ENCODE assay signal across 10 cellular contexts in the genomic region with DNA sequence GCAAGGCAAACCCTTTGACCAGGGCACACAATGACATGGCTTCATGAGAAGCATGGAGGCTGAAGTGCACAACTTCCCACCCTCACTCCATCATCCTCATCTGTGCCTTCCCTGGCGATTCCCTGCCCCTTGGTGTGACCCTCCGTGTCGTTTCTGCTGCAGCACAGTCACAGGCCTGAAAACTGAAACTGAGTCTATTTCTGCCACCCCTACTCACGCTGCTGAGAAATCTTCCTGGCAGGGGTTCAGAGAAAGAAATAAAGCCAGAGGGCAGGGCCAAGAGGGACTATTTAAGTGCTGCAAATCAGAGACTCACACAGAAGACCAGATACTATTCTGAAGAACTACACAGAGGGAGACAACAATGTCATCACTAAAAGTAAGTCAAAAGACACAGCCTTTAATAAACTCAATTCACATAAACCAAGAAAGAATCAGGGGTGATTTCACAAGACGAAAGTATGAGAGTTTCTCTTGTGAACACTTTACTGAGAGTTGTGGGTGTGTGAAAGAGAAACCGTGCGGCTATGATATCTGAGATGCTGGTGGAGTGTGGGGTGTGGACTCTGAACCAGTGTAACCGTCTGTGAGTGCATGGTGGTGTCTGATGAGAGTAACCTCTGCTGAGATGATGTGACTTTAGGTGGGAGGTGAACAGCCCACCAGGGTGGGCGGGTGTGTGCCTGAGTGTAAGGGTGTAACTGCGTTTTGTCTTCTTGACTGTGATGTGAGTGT. TPM values are rescaled to one million over a fixed set of nuclear protein-coding genes. Genes with fewer than 3 reads are reported as not detected.
DNase-seq lines count a peak whose midpoint lies in the region; ATAC-seq, FAIRE-seq and TF ChIP-seq lines count a peak whose summit lies in the region.
"Had no signal": no experiment of that assay in that cellular context is flagged by ENCODE, and none has a peak within 500 bp of the region (broad histone marks: within the 10 kb centered on the region; RNA-seq: fewer than 3 reads in every experiment).

No MANE protein-coding gene starts in this region.

- peak overlapping the region; percentile 98 for H3K27ac Mint-ChIP-seq in activated naive CD4-positive, alpha-beta T cell treated with anti-CD3 and anti-CD28 coated beads, Interleukin-2, amount 50 U/mL, for 24 hours
- H3K27ac Mint-ChIP-seq in endothelial cell (ENCODE audit: unreplicated experiment): no peak overlapping the region

- no peak for TF ChIP-seq POLR2A in ovary (IDR thresholded peaks at IDR 0.05)

- DNase-seq in GM19239 (ENCODE audit: insufficient read length, low spot score): peak; percentile 18
- peak; percentile 22 for DNase-seq in stimulated activated CD8-positive, alpha-beta memory T cell treated with anti-CD3 and anti-CD28 coated beads, Interleukin-12 subunit alpha, Interleukin-12 subunit beta, amount 100 ng/mL, for 24 hours (ENCODE audit: extremely low read depth)
- no peak for DNase-seq in mesenteric fat pad (ENCODE audit: low spot score)
- DNase-seq in ovary: no peak
- DNase-seq in endothelial cell (ENCODE audit: low spot score): no peak
- no peak for DNase-seq in DMS153 (lab: John Stamatoyannopoulos, UW)

- H3K9me3 Mint-ChIP-seq in activated naive CD4-positive, alpha-beta T cell treated with anti-CD3 and anti-CD28 coated beads, Interleukin-2, amount 50 U/mL, for 24 hours: no peaks in the 10 kb centered on the region
- H3K9me3 Mint-ChIP-seq in endothelial cell (ENCODE audit: unreplicated experiment): no peaks in the 10 kb centered on the region

- H3K4me3 Mint-ChIP-seq in activated naive CD4-positive, alpha-beta T cell treated with anti-CD3 and anti-CD28 coated beads, Interleukin-2, amount 50 U/mL, for 24 hours: peak overlapping the region; percentile 84
- H3K4me3 Mint-ChIP-seq in endothelial cell (ENCODE audit: unreplicated experiment): no peak overlapping the region

- intact Hi-C loops in ovary (cut with DNase I): loop anchor here in 1 of 4 donors (5.0 kb wide), 1 partner anchor 268 kb away; no protein-coding TSS in a partner anchor

- no peaks in the 10 kb centered on the region for H3K9me3 ChIP-seq in ovary

- 36 to 40% (median 38%) methylated on average over 10 of the region's 10 CpGs for WGBS in ovary, 3 donors

- no peaks in the 10 kb centered on the region for H3K36me3 ChIP-seq in ovary

- no peak for TF ChIP-seq EP300 in ovary (IDR thresholded peaks at IDR 0.05)

- no peaks in the 10 kb centered on the region for H3K27me3 ChIP-seq in ovary

- peaks cover 56% of the 10 kb centered on the region for H3K4me1 Mint-ChIP-seq in activated naive CD4-positive, alpha-beta T cell treated with anti-CD3 and anti-CD28 coated beads, Interleukin-2, amount 50 U/mL, for 24 hours
- peaks cover 6% of the 10 kb centered on the region for H3K4me1 Mint-ChIP-seq in endothelial cell (ENCODE audit: unreplicated experiment)
- H3K4me1 Mint-ChIP-seq: brain had no signal

- no peaks in the 10 kb centered on the region for H3K4me1 ChIP-seq in ovary (ENCODE audit: insufficient read depth)

- no peak overlapping the region for H3K27ac ChIP-seq in ovary

- ATAC-seq in HG03175 (IDR thresholded peaks at IDR 0.05; ENCODE audit: unreplicated experiment): peak; percentile 59

- H3K27me3 Mint-ChIP-seq in activated naive CD4-positive, alpha-beta T cell treated with anti-CD3 and anti-CD28 coated beads, Interleukin-2, amount 50 U/mL, for 24 hours: no peaks in the 10 kb centered on the region
- H3K27me3 Mint-ChIP-seq in endothelial cell (ENCODE audit: unreplicated experiment): peaks cover 7% of the 10 kb centered on the region

- FAIRE-seq in GM19239 (lab: Jason Lieb, UNC): peak; percentile 96

- no peak overlapping the region for H3K4me3 ChIP-seq in ovary

- H3K36me3 Mint-ChIP-seq in activated naive CD4-positive, alpha-beta T cell treated with anti-CD3 and anti-CD28 coated beads, Interleukin-2, amount 50 U/mL, for 24 hours: peaks cover 1% of the 10 kb centered on the region
- no peaks in the 10 kb centered on the region for H3K36me3 Mint-ChIP-seq in endothelial cell (ENCODE audit: low read depth, unreplicated experiment)
- H3K36me3 Mint-ChIP-seq: brain had no signal

- TF ChIP-seq CTCF in ovary (IDR thresholded peaks at IDR 0.05) (no peak), endothelial cell (IDR thresholded peaks at IDR 0.05; ENCODE audit: unreplicated experiment) (no peak)

RNA-seq across cellular contexts. Expression of a gene that starts 23.5 kb away (rescaled TPM):
- total RNA-seq in mesenteric fat pad (not detected), ovary (not detected), endothelial cell (ENCODE audit: unreplicated experiment) (not detected)
- not detected for polyA plus RNA-seq in ovary
- total RNA-seq: LHCN-M2 had no signal

RNA-seq across cellular contexts. Expression of a gene that starts 25.1 kb away (rescaled TPM):
- not detected for total RNA-seq in mesenteric fat pad
- total RNA-seq in ovary: not detected
- polyA plus RNA-seq in ovary: not detected
- not detected for total RNA-seq in endothelial cell (ENCODE audit: unreplicated experiment)
- total RNA-seq: LHCN-M2 had no signal

RNA-seq across cellular contexts. Expression of a gene that starts 58.6 kb away (rescaled TPM):
- total RNA-seq in mesenteric fat pad (not detected), ovary (not detected), endothelial cell (ENCODE audit: unreplicated experiment) (not detected)
- polyA plus RNA-seq in ovary: not detected
- total RNA-seq: LHCN-M2 had no signal

Comparison
In these comparisons a context has a peak if more than half of its experiments do, and no peak if none do; other contexts are left out.
1. DNase-seq: peak in GM19239 (single experiment) and stimulated activated CD8-positive, alpha-beta memory T cell treated with anti-CD3 and anti-CD28 coated beads, Interleukin-12 subunit alpha, Interleukin-12 subunit beta, amount 100 ng/mL, for 24 hours (single experiment); none in mesenteric fat pad (single experiment), ovary (0 of 5), endothelial cell (single experiment) and DMS153 (single experiment).